ENCODE assay signal across 8 cellular contexts in the genomic region with DNA sequence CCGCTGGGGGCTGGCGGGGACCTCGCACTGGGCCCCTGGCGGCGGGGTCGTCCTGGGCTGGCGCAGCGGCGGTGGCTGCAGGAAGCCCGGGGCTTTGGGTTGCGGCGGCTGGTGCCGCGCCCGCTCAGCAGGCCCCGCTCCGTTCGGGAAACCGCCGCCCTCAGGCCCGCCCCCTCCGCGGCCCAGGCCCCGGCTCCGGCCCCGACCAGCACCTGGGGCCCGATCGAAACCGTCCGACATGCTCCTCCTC. TPM values are rescaled to one million over a fixed set of nuclear protein-coding genes. Genes with fewer than 3 reads are reported as not detected.
DNase-seq lines count a peak whose midpoint lies in the region; ATAC-seq and TF ChIP-seq lines count a peak whose summit lies in the region.
"Not testable (repeated sequence)": the region's sequence is repeated elsewhere in the genome, so short reads cannot be mapped to it uniquely, and the experiment has no call there.

No MANE protein-coding gene starts in this region.

- H3K4me3 Mint-ChIP-seq in activated naive CD4-positive, alpha-beta T cell treated with anti-CD3 and anti-CD28 coated beads, Interleukin-2, amount 10 ng/mL, durations not matched to agents 7 days and 5 days: peak overlapping the region; percentile 69

- not testable (repeated sequence) for H3K36me3 ChIP-seq in Loucy (ENCODE audit: insufficient read depth, low read length)
- H3K36me3 ChIP-seq in lower lobe of right lung (peaks cover 33% of the 10 kb centered on the region), skeletal muscle satellite cell (ENCODE audit: insufficient read depth, low read length) (peaks cover 35% of the 10 kb centered on the region)

- peak overlapping the region; percentile 90 for H3K27ac Mint-ChIP-seq in activated naive CD4-positive, alpha-beta T cell treated with anti-CD3 and anti-CD28 coated beads, Interleukin-2, amount 10 ng/mL, durations not matched to agents 7 days and 5 days

- H3K9me2 ChIP-seq in Loucy (replicated peaks; ENCODE audit: low read depth, low read length): not testable (repeated sequence)

- CTCF ChIA-PET in AG04450 (lab: Charles Lee): interaction anchor here (1.2 kb wide), 1 partner anchor 74 kb away, joined by 5 read pairs; no protein-coding TSS in a partner anchor
- CTCF ChIA-PET in activated naive CD4-positive, alpha-beta T cell treated with anti-CD3 and anti-CD28 coated beads, Interleukin-2, amount 10 ng/mL, durations not matched to agents 7 days and 5 days (lab: Charles Lee): interaction anchor here (1.5 kb wide), 1 partner anchor 75 kb away, joined by 3 read pairs; no protein-coding TSS in a partner anchor

- peaks cover 41% of the 10 kb centered on the region for H4K20me1 ChIP-seq in Loucy (ENCODE audit: insufficient read depth, low read length, poor library complexity, severe bottlenecking)

- not testable (repeated sequence) for H3K9me3 Mint-ChIP-seq in activated naive CD4-positive, alpha-beta T cell treated with anti-CD3 and anti-CD28 coated beads, Interleukin-2, amount 10 ng/mL, durations not matched to agents 7 days and 5 days

- not testable (repeated sequence) for H3K27me3 ChIP-seq in AG04450 (ENCODE audit: control insufficient read depth, insufficient read depth, low read length); Loucy (ENCODE audit: insufficient read depth, low read length, poor library complexity, severe bottlenecking); lower lobe of right lung (ENCODE audit: low read depth); skeletal muscle satellite cell (ENCODE audit: control insufficient read depth, insufficient read depth, low read length)

- H3K27ac ChIP-seq in AG04450 (ENCODE audit: low read depth, low read length) (peak overlapping the region; percentile 87), lower lobe of right lung (peak overlapping the region; percentile 95)

- not testable (repeated sequence) for H3K4me1 Mint-ChIP-seq in activated naive CD4-positive, alpha-beta T cell treated with anti-CD3 and anti-CD28 coated beads, Interleukin-2, amount 10 ng/mL, durations not matched to agents 7 days and 5 days

- H3K4me2 ChIP-seq in Loucy (ENCODE audit: low read depth, low read length, poor library complexity, severe bottlenecking): peak overlapping the region; percentile 98
- peak overlapping the region; percentile 96 for H3K4me2 ChIP-seq in skeletal muscle satellite cell (ENCODE audit: low read length)

- not testable (repeated sequence) for H3K9me3 ChIP-seq in AG04450 (ENCODE audit: control insufficient read depth, insufficient read depth, low read length); Loucy (ENCODE audit: insufficient read depth, low read depth, low read length); lower lobe of right lung; skeletal muscle satellite cell (replicated peaks; ENCODE audit: low read length)

- TF ChIP-seq CTCF in AG04450 (IDR thresholded peaks at IDR 0.05; ENCODE audit: low read depth, low read length); Loucy (conservative IDR thresholded peaks at IDR 0.05; ENCODE audit: low read length); lower lobe of right lung (IDR thresholded peaks at IDR 0.05): not testable (repeated sequence)

- peak overlapping the region; percentile 86 for H3K4me3 ChIP-seq in AG04450 (ENCODE audit: low read depth, low read length)
- H3K4me3 ChIP-seq in Loucy (ENCODE audit: low read length, poor library complexity, severe bottlenecking): peak overlapping the region; percentile 100
- H3K4me3 ChIP-seq in lower lobe of right lung: peak overlapping the region; percentile 75
- peak overlapping the region; percentile 98 for H3K4me3 ChIP-seq in skeletal muscle satellite cell (ENCODE audit: low read length)

- peak overlapping the region; percentile 98 for H2AFZ ChIP-seq in Loucy (ENCODE audit: low read length)

- POLR2A ChIA-PET in AG04450 (lab: Yijun Ruan, JAX): interaction anchor here (1.3 to 1.8 kb wide), 3 partner anchors 47 to 441 kb away, joined by 3 to 6 read pairs (median 5); partner anchors contain the start of genes NNT and TMEM267

- peak; percentile 88 for ATAC-seq in GM19395 (IDR thresholded peaks at IDR 0.05; ENCODE audit: unreplicated experiment)
- ATAC-seq in HG02870 (IDR thresholded peaks at IDR 0.05; ENCODE audit: unreplicated experiment): peak; percentile 87
- ATAC-seq in esophagus mucosa: peak; percentile 96
- ATAC-seq in lower lobe of right lung: peak; percentile 96 to 97

- intact Hi-C loops in lower lobe of right lung (cut with DNase I): not testable (repeated sequence)

- H3K27me3 Mint-ChIP-seq in activated naive CD4-positive, alpha-beta T cell treated with anti-CD3 and anti-CD28 coated beads, Interleukin-2, amount 10 ng/mL, durations not matched to agents 7 days and 5 days: peaks cover 13% of the 10 kb centered on the region

- peak overlapping the region; percentile 97 for H3K9ac ChIP-seq in Loucy (ENCODE audit: low read depth, low read length, poor library complexity, severe bottlenecking)
- peak overlapping the region; percentile 98 for H3K9ac ChIP-seq in skeletal muscle satellite cell (ENCODE audit: low read depth, low read length)

- DNase-seq in AG04450 (ENCODE audit: low read depth, low spot score); activated naive CD4-positive, alpha-beta T cell treated with anti-CD3 and anti-CD28 coated beads, Interleukin-2, amount 10 ng/mL, durations not matched to agents 7 days and 5 days; lower lobe of right lung: not testable (repeated sequence)

- peaks cover 49% of the 10 kb centered on the region for H3K79me2 ChIP-seq in Loucy (ENCODE audit: insufficient read depth, low read length)

- peaks cover 51% of the 10 kb centered on the region for H3K4me1 ChIP-seq in Loucy (ENCODE audit: insufficient read depth, low read length, poor library complexity, severe bottlenecking)
- peaks cover 33% of the 10 kb centered on the region for H3K4me1 ChIP-seq in lower lobe of right lung
- peaks cover 26% of the 10 kb centered on the region for H3K4me1 ChIP-seq in skeletal muscle satellite cell (ENCODE audit: control insufficient read depth, insufficient read depth, low read length)

- not testable (repeated sequence) for H3K36me3 Mint-ChIP-seq in activated naive CD4-positive, alpha-beta T cell treated with anti-CD3 and anti-CD28 coated beads, Interleukin-2, amount 10 ng/mL, durations not matched to agents 7 days and 5 days

- not testable (repeated sequence) for H3F3A ChIP-seq in Loucy (ENCODE audit: low read depth)

RNA-seq across cellular contexts. Expression of gene PAIP1, which starts 0.3 kb away (rescaled TPM):
- 125 and 148 TPM in 2 replicates for polyA plus RNA-seq in AG04450 (2011; rRNA removed)
- polyA minus RNA-seq in AG04450 (2011; rRNA and poly(A)+ RNA removed): 39.5 and 77.2 TPM in 2 replicates
- total RNA-seq in esophagus mucosa (50.4 TPM), lower lobe of right lung (71.9 TPM)
- 64.1 and 77.1 TPM in 2 replicates for total RNA-seq in skeletal muscle satellite cell (2012; rRNA removed)

RNA-seq across cellular contexts. Expression of gene C5orf34, which starts 41.6 kb away (rescaled TPM):
- polyA plus RNA-seq in AG04450 (2011; rRNA removed): 1.9 and 3.5 TPM in 2 replicates
- polyA minus RNA-seq in AG04450 (2011; rRNA and poly(A)+ RNA removed): 1.0 and 2.5 TPM in 2 replicates
- total RNA-seq in esophagus mucosa: 1.2 TPM
- 1.4 TPM for total RNA-seq in lower lobe of right lung
- total RNA-seq in skeletal muscle satellite cell (2012; rRNA removed): 6.3 TPM in 2 replicates

RNA-seq across cellular contexts. Expression of gene NNT, which starts 46.4 kb away (rescaled TPM):
- polyA plus RNA-seq in AG04450 (2011; rRNA removed): 55.4 and 64.6 TPM in 2 replicates
- polyA minus RNA-seq in AG04450 (2011; rRNA and poly(A)+ RNA removed): 80.7 and 92.3 TPM in 2 replicates
- total RNA-seq in esophagus mucosa (34.2 TPM), lower lobe of right lung (70.9 TPM)
- total RNA-seq in skeletal muscle satellite cell (2012; rRNA removed): 32.3 and 45.9 TPM in 2 replicates
